Comparison of ENCODE assay signal across 1 cellular context in genomic region chr6:36674942-36675341, GRCh38.
TF ChIP-seq lines count a peak whose summit lies in the region.

No MANE protein-coding gene starts in this region.

TF ChIP-seq in K562, 482 proteins besides CTCF, POLR2A, EP300 and RAD21:
- TF ChIP-seq CLOCK (CRISPR knock-in tag; IDR thresholded peaks at IDR 0.05; ENCODE audit: borderline replicate concordance) (no peak), ZNF324 (CRISPR knock-in tag; IDR thresholded peaks at IDR 0.05) (no peak), ZBTB40 (IDR thresholded peaks at IDR 0.05) (no peak), ZBTB40 (CRISPR knock-in tag; IDR thresholded peaks at IDR 0.05) (no peak), JUNB (CRISPR knock-in tag; conservative IDR thresholded peaks at IDR 0.05) (0 out of 2 replicates have a peak, but pooled peaks have one; percentile 17), POLR2AphosphoS2 (IDR thresholded peaks at IDR 0.05; ENCODE audit: low read length) (no peak), ZFPM2 (CRISPR knock-in tag; IDR thresholded peaks at IDR 0.05) (no peak), POLR3A (IDR thresholded peaks at IDR 0.05; ENCODE audit: borderline replicate concordance, extremely low read depth, insufficient read depth, insufficient read length) (no peak), SNAPC5 (CRISPR knock-in tag; IDR thresholded peaks at IDR 0.05) (no peak)
